In the genomic region with DNA sequence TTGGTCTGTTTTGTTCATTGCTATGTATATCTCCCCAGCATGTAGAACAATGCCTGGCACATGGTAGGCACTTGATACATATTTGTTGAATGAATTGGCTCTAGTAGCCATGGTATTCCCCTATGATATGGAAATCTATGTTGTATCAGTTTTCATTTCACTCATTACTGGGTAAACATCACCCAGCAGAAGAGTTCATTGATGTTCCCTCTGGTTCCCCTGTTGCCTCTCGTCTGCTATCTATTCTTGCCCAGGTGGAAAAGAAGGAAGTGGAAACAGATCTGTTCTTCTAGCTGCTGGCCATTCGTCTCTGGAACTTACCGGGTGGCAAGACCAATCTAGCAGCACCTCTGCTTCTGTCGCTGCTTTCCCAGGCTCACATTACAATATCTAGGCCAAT, we compare ENCODE assay signal across 16 cellular contexts.
DNase-seq lines count a peak whose midpoint lies in the region; ATAC-seq, FAIRE-seq and TF ChIP-seq lines count a peak whose summit lies in the region.
"Had no signal": no experiment of that assay in that cellular context is flagged by ENCODE, and none has a peak within 500 bp of the region (broad histone marks: within the 10 kb centered on the region; RNA-seq: fewer than 3 reads in every experiment).

No MANE protein-coding gene starts in this region.

- no peaks in the 10 kb centered on the region for H3K4me1 ChIP-seq in K562 (replicated peaks in 1 of 2; ENCODE audit: control insufficient read depth in 2 of 2, insufficient read depth in 2 of 2, low read length in 2 of 2)

- in situ Hi-C loops in K562 (cut with MboI), result no loop called here

- TF ChIP-seq CTCF in K562 (IDR thresholded peaks at IDR 0.05 in 2 of 3, conservative IDR thresholded peaks at IDR 0.05 in 1 of 3; ENCODE audit: insufficient read depth in 2 of 3, low read depth in 1 of 3, low read length in 3 of 3), result no peak

- H3K27ac Mint-ChIP-seq in effector memory CD8-positive, alpha-beta T cell, result no peak overlapping the region
- H3K27ac Mint-ChIP-seq: activated naive CD4-positive, alpha-beta T cell treated with anti-CD3 and anti-CD28 coated beads, Interleukin-2, amount 50 U/mL, for 72 hours had no signal

- no peaks in the 10 kb centered on the region for H3K9me3 ChIP-seq in K562 (replicated peaks; ENCODE audit: control insufficient read depth, insufficient read depth, low read depth, low read length)
- H3K9me3 ChIP-seq: gastroesophageal sphincter had no signal

- H3K4me1 Mint-ChIP-seq in effector memory CD8-positive, alpha-beta T cell (ENCODE audit: low read depth in 2 of 2), result peaks cover 5 to 7% of the 10 kb centered on the region in 2 donors

- H3K9me3 Mint-ChIP-seq in effector memory CD8-positive, alpha-beta T cell, result no peaks in the 10 kb centered on the region

- TF ChIP-seq POLR2A in K562 (conservative IDR thresholded peaks at IDR 0.05), result no peak

- H3K4me3 Mint-ChIP-seq in effector memory CD8-positive, alpha-beta T cell, result no peak overlapping the region
- H3K4me3 Mint-ChIP-seq: stimulated activated naive CD8-positive, alpha-beta T cell treated with anti-CD3 and anti-CD28 coated beads, Interleukin-15, Interleukin-2, amounts not matched to agents 100 ng/mL and 50 ng/mL, for 24 hours had no signal

- H3K36me3 Mint-ChIP-seq in effector memory CD8-positive, alpha-beta T cell (ENCODE audit: insufficient read depth), result no peaks in the 10 kb centered on the region

- BruUV-seq in K562 (replicated peaks; lab: Mats Ljungman, UMichigan), result no TSS peak

- TF ChIP-seq EP300 in K562 (IDR thresholded peaks at IDR 0.05; ENCODE audit: low read length), result no peak

- 77% methylated on average over 4 of the region's 4 CpGs for WGBS in K562 (ENCODE audit: insufficient coverage, low coverage, missing lambda C conversion rate)

- H3K9me1 ChIP-seq in K562 (ENCODE audit: control insufficient read depth, insufficient read depth, low read length), result no peaks in the 10 kb centered on the region

- DNase-seq in K562 (ENCODE audit: extremely low read depth in 1 of 4, low spot score in 3 of 4), result no peak
- no peak for DNase-seq in NCI-H1105 treated with DMSO at 0.1 percent for 48 hours (lab: John Stamatoyannopoulos, UW)
- DNase-seq in HuH-7 (ENCODE audit: low spot score), result no peak
- DNase-seq in effector memory CD8-positive, alpha-beta T cell, result no peak
- DNase-seq: activated CD8-positive, alpha-beta memory T cell treated with anti-CD3 and anti-CD28 coated beads, Interleukin-2, amount 50 U/mL, for 48 hours; C1 segment of cervical spinal cord; DMS79 treated with DMSO at 0.1 percent for 48 hours; NCI-H2171 had no signal

- peak; percentile 92 for ATAC-seq in GM18868 (IDR thresholded peaks at IDR 0.05; ENCODE audit: unreplicated experiment)
- ATAC-seq in GM21619 (IDR thresholded peaks at IDR 0.05; ENCODE audit: unreplicated experiment), result peak; percentile 83
- peak; percentile 63 for ATAC-seq in HG03196 (IDR thresholded peaks at IDR 0.05; ENCODE audit: unreplicated experiment)
- ATAC-seq in K562, result no peak
- no peak for ATAC-seq in HG03520 (IDR thresholded peaks at IDR 0.05; ENCODE audit: unreplicated experiment)
- no peak for ATAC-seq in effector memory CD8-positive, alpha-beta T cell (replicated peaks)
- ATAC-seq: gastroesophageal sphincter had no signal

- H3K27me3 Mint-ChIP-seq in effector memory CD8-positive, alpha-beta T cell, result no peaks in the 10 kb centered on the region
- H3K27me3 Mint-ChIP-seq: stimulated activated naive CD8-positive, alpha-beta T cell treated with anti-CD3 and anti-CD28 coated beads, Interleukin-15, Interleukin-2, amounts not matched to agents 100 ng/mL and 50 ng/mL, for 24 hours had no signal

- H3K4me3 ChIP-seq in K562, result no peak overlapping the region
- H3K4me3 ChIP-seq: gastroesophageal sphincter had no signal

- H4K20me1 ChIP-seq in K562 (replicated peaks; ENCODE audit: control insufficient read depth, insufficient read depth, low read length), result no peaks in the 10 kb centered on the region

- H3K9ac ChIP-seq in K562 (ENCODE audit: insufficient read depth in 1 of 2, low read depth in 2 of 2, low read length in 2 of 2), result no peak overlapping the region

- H2AFZ ChIP-seq in K562 (ENCODE audit: low read depth, low read length), result no peak overlapping the region

- CTCF ChIA-PET in K562 (lab: Yijun Ruan, JAX; ENCODE audit: low intra/inter-chr PET ratio), result no interaction called here

- H3K27me3 ChIP-seq in K562 (ENCODE audit: control insufficient read depth in 2 of 2, insufficient read depth in 2 of 2, low read length in 2 of 2), result no peaks in the 10 kb centered on the region
- H3K27me3 ChIP-seq: gastroesophageal sphincter had no signal

- FAIRE-seq in K562 (lab: Jason Lieb, UNC), result no peak
- FAIRE-seq: TTC549 had no signal

- peaks cover 65% of the 10 kb centered on the region for H3K36me3 ChIP-seq in K562 (ENCODE audit: control insufficient read depth, insufficient read depth, low read length)

- intact Hi-C loops in K562 (cut with micrococcal nuclease), result loop anchor here (10.0 kb wide), 1 partner anchor 245 kb away; no protein-coding TSS in a partner anchor

- H3K79me2 ChIP-seq in K562 (ENCODE audit: control insufficient read depth, insufficient read depth, low read length), result no peaks in the 10 kb centered on the region

- POLR2A ChIA-PET in K562 (lab: Yijun Ruan, JAX), result interaction anchor here (1.0 to 3.4 kb wide), 3 partner anchors 11 to 40 kb away, joined by 3 to 14 read pairs (median 3); no protein-coding TSS in a partner anchor

- no peak overlapping the region for H3K4me2 ChIP-seq in K562 (ENCODE audit: insufficient read depth, low read length)

- no peak overlapping the region for H3K27ac ChIP-seq in K562 (ENCODE audit: extremely low read depth, low read depth, low read length)
- H3K27ac ChIP-seq: gastroesophageal sphincter had no signal

- TF ChIP-seq RAD21 in K562 (CRISPR knock-in tag; conservative IDR thresholded peaks at IDR 0.05 in 1 of 2, IDR thresholded peaks at IDR 0.05 in 1 of 2), result no peak

TF ChIP-seq in K562, 482 proteins besides CTCF, POLR2A, EP300 and RAD21:
- TF ChIP-seq SPI1 (IDR thresholded peaks at IDR 0.05; ENCODE audit: borderline replicate concordance, low read depth, low read length) (peak; percentile 68; the same call in 1 of the 2 replicates), HLTF (IDR thresholded peaks at IDR 0.05) (no peak)

Comparison
In these comparisons a context has a peak if more than half of its experiments do, and no peak if none do; other contexts are left out.
1. ATAC-seq: peak in GM18868 (single experiment), GM21619 (single experiment) and HG03196 (single experiment); none in K562 (single experiment), HG03520 (single experiment) and effector memory CD8-positive, alpha-beta T cell (single experiment).